Comparison of ENCODE assay signal across 23 cellular contexts in genomic region chr20:24962510-24962909, GRCh38. TPM values are rescaled to one million over a fixed set of nuclear protein-coding genes. Genes with fewer than 3 reads are reported as not detected.
DNase-seq lines count a peak whose midpoint lies in the region; ATAC-seq and TF ChIP-seq lines count a peak whose summit lies in the region.
"Had no signal": no experiment of that assay in that cellular context is flagged by ENCODE, and none has a peak within 500 bp of the region (broad histone marks: within the 10 kb centered on the region; RNA-seq: fewer than 3 reads in every experiment).

No MANE protein-coding gene starts in this region.

- TF ChIP-seq EP300 in upper lobe of left lung (IDR thresholded peaks at IDR 0.05) = no peak

- no peaks in the 10 kb centered on the region for H3K27me3 ChIP-seq in CD8-positive, alpha-beta memory T cell (ENCODE audit: insufficient read depth, low read length, poor library complexity, severe bottlenecking)
- H3K27me3 ChIP-seq in upper lobe of left lung = no peaks in the 10 kb centered on the region
- H3K27me3 ChIP-seq: heart right ventricle, left lung had no signal

- H3K27me3 Mint-ChIP-seq in CD8-positive, alpha-beta memory T cell = peaks cover 0 to 2% of the 10 kb centered on the region in 2 donors
- no peaks in the 10 kb centered on the region for H3K27me3 Mint-ChIP-seq in activated CD8-positive, alpha-beta T cell treated with anti-CD3 and anti-CD28 coated beads for 36 hours
- H3K27me3 Mint-ChIP-seq in stimulated activated naive B cell treated with anti-CD40 and anti-IgM and Interleukin-4, amounts not matched to agents 10 μg/mL and 1 μg/mL and 100 μg/mL, for 72 hours = no peaks in the 10 kb centered on the region
- H3K27me3 Mint-ChIP-seq: brain had no signal

- WGBS in upper lobe of left lung, 2 donors = 83 to 87% methylated on average over 6 of the region's 6 CpGs

- TF ChIP-seq POLR2A in upper lobe of left lung (IDR thresholded peaks at IDR 0.05) = no peak

- H3K9me3 Mint-ChIP-seq in CD8-positive, alpha-beta memory T cell = no peaks in the 10 kb centered on the region
- H3K9me3 Mint-ChIP-seq in activated CD8-positive, alpha-beta T cell treated with anti-CD3 and anti-CD28 coated beads for 36 hours = no peaks in the 10 kb centered on the region
- no peaks in the 10 kb centered on the region for H3K9me3 Mint-ChIP-seq in stimulated activated naive B cell treated with anti-CD40 and anti-IgM and Interleukin-4, amounts not matched to agents 10 μg/mL and 1 μg/mL and 100 μg/mL, for 72 hours
- H3K9me3 Mint-ChIP-seq: brain, mesothelial cell of epicardium had no signal

- DNase-seq in CD8-positive, alpha-beta memory T cell = peak in 1 of 5 donors; percentile 11
- peak; percentile 80 for DNase-seq in G401 (ENCODE audit: low spot score)
- no peak for DNase-seq in activated CD8-positive, alpha-beta T cell treated with anti-CD3 and anti-CD28 coated beads for 36 hours
- peak; percentile 5 for DNase-seq in mucosa of gallbladder (ENCODE audit: low spot score)
- no peak for DNase-seq in stimulated activated naive B cell treated with anti-CD40 and anti-IgM and Interleukin-4, amounts not matched to agents 10 μg/mL and 1 μg/mL and 100 μg/mL, for 72 hours
- no peak for DNase-seq in foreskin fibroblast
- DNase-seq in NCI-H1417 treated with DMSO at 0.1 percent for 48 hours (lab: John Stamatoyannopoulos, UW) = no peak
- no peak for DNase-seq in upper lobe of left lung
- DNase-seq: activated CD4-positive, alpha-beta T cell treated with anti-CD3 and anti-CD28 coated beads, Interleukin-2, amount 50 U/mL, for 1 hour; cortex of kidney; heart right ventricle; Kasumi-1; left lung; NCI-H2081; NCI-H510A treated with DMSO at 0.1 percent for 48 hours; small intestine; stimulated activated CD4-positive, alpha-beta T cell treated with anti-CD3 and anti-CD28 coated beads, Interleukin-4, amount 100 ng/mL, for 1 hour had no signal

- H3K4me1 ChIP-seq in CD8-positive, alpha-beta memory T cell (ENCODE audit: insufficient read depth, low read length) = peaks cover 77% of the 10 kb centered on the region
- H3K4me1 ChIP-seq in upper lobe of left lung = no peaks in the 10 kb centered on the region
- H3K4me1 ChIP-seq: HAP-1, heart right ventricle, left lung, prostate gland had no signal

- CTCF ChIA-PET in CD8-positive, alpha-beta memory T cell (lab: Charles Lee) = interaction anchor here (2.3 kb wide), 1 partner anchor 31 kb away, joined by 15 read pairs; no protein-coding TSS in a partner anchor
- CTCF ChIA-PET in activated CD8-positive, alpha-beta T cell treated with anti-CD3 and anti-CD28 coated beads for 36 hours (lab: Charles Lee) = interaction anchor here (1.0 kb wide), 1 partner anchor 32 kb away, joined by 3 read pairs; no protein-coding TSS in a partner anchor

- in situ Hi-C loops in G401 (cut with HindIII; ENCODE audit: low sequenced_read_pairs) = no loop called here

- H3K36me3 ChIP-seq in CD8-positive, alpha-beta memory T cell (ENCODE audit: insufficient read depth, low read length) = peaks cover 58% of the 10 kb centered on the region
- peaks cover 24 to 98% (median 78%) of the 10 kb centered on the region in 4 donors for H3K36me3 ChIP-seq in upper lobe of left lung
- H3K36me3 ChIP-seq: prostate gland had no signal

- ATAC-seq in activated CD8-positive, alpha-beta T cell treated with anti-CD3 and anti-CD28 coated beads for 36 hours = no peak
- no peak for ATAC-seq in stimulated activated naive B cell treated with anti-CD40 and anti-IgM and Interleukin-4, amounts not matched to agents 10 μg/mL and 1 μg/mL and 100 μg/mL, for 72 hours (replicated peaks)
- no peak for ATAC-seq in upper lobe of left lung (ENCODE audit: low FRiP score in 2 of 2)
- ATAC-seq: heart right ventricle, left lung had no signal

- POLR2A ChIA-PET in CD8-positive, alpha-beta memory T cell (lab: Charles Lee) = interaction anchor here (1.0 kb wide), 1 partner anchor 26 kb away, joined by 3 read pairs; no protein-coding TSS in a partner anchor
- POLR2A ChIA-PET in activated CD8-positive, alpha-beta T cell treated with anti-CD3 and anti-CD28 coated beads for 36 hours (lab: Charles Lee) = no interaction called here

- peaks cover 75 to 96% (median 86%) of the 10 kb centered on the region in 3 donors for H3K4me1 Mint-ChIP-seq in CD8-positive, alpha-beta memory T cell
- H3K4me1 Mint-ChIP-seq in activated CD8-positive, alpha-beta T cell treated with anti-CD3 and anti-CD28 coated beads for 36 hours (ENCODE audit: low read depth) = peaks cover 40% of the 10 kb centered on the region
- peaks cover 11 to 16% of the 10 kb centered on the region in 2 donors for H3K4me1 Mint-ChIP-seq in stimulated activated naive B cell treated with anti-CD40 and anti-IgM and Interleukin-4, amounts not matched to agents 10 μg/mL and 1 μg/mL and 100 μg/mL, for 72 hours
- H3K4me1 Mint-ChIP-seq: mesothelial cell of epicardium had no signal

- H3K4me3 ChIP-seq in CD8-positive, alpha-beta memory T cell (ENCODE audit: low read length) = no peak overlapping the region
- H3K4me3 ChIP-seq in foreskin fibroblast (ENCODE audit: low read depth in 1 of 2, low read length in 2 of 2) (no peak overlapping the region), upper lobe of left lung (no peak overlapping the region)
- H3K4me3 ChIP-seq: HAP-1, heart right ventricle, left lung, prostate gland had no signal

- no peaks in the 10 kb centered on the region for H3K9me3 ChIP-seq in CD8-positive, alpha-beta memory T cell (ENCODE audit: low read length)
- H3K9me3 ChIP-seq in upper lobe of left lung = no peaks in the 10 kb centered on the region
- H3K9me3 ChIP-seq: HAP-1, heart right ventricle, left lung, prostate gland had no signal

- peak overlapping the region in 5 of 7 donors; percentile 44 to 92 (median 79) for H3K4me3 Mint-ChIP-seq in CD8-positive, alpha-beta memory T cell
- H3K4me3 Mint-ChIP-seq in activated CD8-positive, alpha-beta T cell treated with anti-CD3 and anti-CD28 coated beads for 36 hours = no peak overlapping the region
- H3K4me3 Mint-ChIP-seq in stimulated activated naive B cell treated with anti-CD40 and anti-IgM and Interleukin-4, amounts not matched to agents 10 μg/mL and 1 μg/mL and 100 μg/mL, for 72 hours = no peak overlapping the region
- H3K4me3 Mint-ChIP-seq: brain, mesothelial cell of epicardium had no signal

- peak overlapping the region; percentile 90 for H3K27ac ChIP-seq in CD8-positive, alpha-beta memory T cell (ENCODE audit: low read depth, low read length)
- peak overlapping the region in 1 of 4 donors; percentile 68 for H3K27ac ChIP-seq in upper lobe of left lung
- H3K27ac ChIP-seq: left lung, prostate gland had no signal

- peak overlapping the region; percentile 97 to 100 (median 99) for H3K27ac Mint-ChIP-seq in CD8-positive, alpha-beta memory T cell
- peak overlapping the region; percentile 79 for H3K27ac Mint-ChIP-seq in activated CD8-positive, alpha-beta T cell treated with anti-CD3 and anti-CD28 coated beads for 36 hours
- H3K27ac Mint-ChIP-seq in stimulated activated naive B cell treated with anti-CD40 and anti-IgM and Interleukin-4, amounts not matched to agents 10 μg/mL and 1 μg/mL and 100 μg/mL, for 72 hours = no peak overlapping the region
- H3K27ac Mint-ChIP-seq: mesothelial cell of epicardium had no signal

- no peak for TF ChIP-seq CTCF in activated CD8-positive, alpha-beta T cell treated with anti-CD3 and anti-CD28 coated beads for 36 hours (IDR thresholded peaks at IDR 0.05)
- TF ChIP-seq CTCF in foreskin fibroblast (IDR thresholded peaks at IDR 0.05; ENCODE audit: low read depth, low read length) = no peak
- no peak for TF ChIP-seq CTCF in upper lobe of left lung (IDR thresholded peaks at IDR 0.05)

- peaks cover 32 to 96% (median 40%) of the 10 kb centered on the region in 3 donors for H3K36me3 Mint-ChIP-seq in CD8-positive, alpha-beta memory T cell
- peaks cover 55% of the 10 kb centered on the region for H3K36me3 Mint-ChIP-seq in activated CD8-positive, alpha-beta T cell treated with anti-CD3 and anti-CD28 coated beads for 36 hours (ENCODE audit: low read depth)
- peaks cover 71 to 75% of the 10 kb centered on the region in 2 donors for H3K36me3 Mint-ChIP-seq in stimulated activated naive B cell treated with anti-CD40 and anti-IgM and Interleukin-4, amounts not matched to agents 10 μg/mL and 1 μg/mL and 100 μg/mL, for 72 hours

- intact Hi-C loops in activated CD8-positive, alpha-beta T cell treated with anti-CD3 and anti-CD28 coated beads for 36 hours (cut with micrococcal nuclease) = no loop called here

RNA-seq across cellular contexts. Expression of gene CST7, which starts 13.4 kb away (rescaled TPM):
- 100 to 1,000 TPM; 124 to 131 TPM for total RNA-seq in CD8-positive, alpha-beta memory T cell
- 889 TPM for polyA plus RNA-seq in CD8-positive, alpha-beta memory T cell
- not detected in 2 replicates for total RNA-seq in G401 (2014; rRNA removed; shearing (Covaris generic))
- 10 to 100 TPM; 48.5 to 49.3 TPM for total RNA-seq in activated CD8-positive, alpha-beta T cell treated with anti-CD3 and anti-CD28 coated beads for 36 hours
- total RNA-seq in mucosa of gallbladder = 4.3 TPM
- total RNA-seq in upper lobe of left lung = 10 to 100 TPM in 5 of 6 donors, not detected in 1; 13.7 to 28.3 (median 15.4) TPM
- total RNA-seq: endothelial cell of umbilical vein, mesothelial cell of epicardium, urinary bladder had no signal
- polyA plus RNA-seq: endothelial cell of umbilical vein had no signal

RNA-seq across cellular contexts. Expression of gene APMAP, which starts 30.0 kb away (rescaled TPM):
- 10 to 100 TPM; 82.5 to 83.6 TPM for total RNA-seq in CD8-positive, alpha-beta memory T cell
- polyA plus RNA-seq in CD8-positive, alpha-beta memory T cell = 228 TPM
- total RNA-seq in G401 (2014; rRNA removed; shearing (Covaris generic)) = 94.6 and 98.6 TPM in 2 replicates
- 10 to 100 TPM; 36.7 to 40.0 TPM for total RNA-seq in activated CD8-positive, alpha-beta T cell treated with anti-CD3 and anti-CD28 coated beads for 36 hours
- total RNA-seq in mucosa of gallbladder = 68.8 TPM
- total RNA-seq in upper lobe of left lung = 10 to 100 TPM; 31.4 to 80.1 (median 55.5) TPM

Comparison
In these comparisons a context has a peak if more than half of its experiments do, and no peak if none do; other contexts are left out.
1. DNase-seq: peak in G401 (single experiment) and mucosa of gallbladder (single experiment); none in activated CD8-positive, alpha-beta T cell treated with anti-CD3 and anti-CD28 coated beads for 36 hours (single experiment), stimulated activated naive B cell treated with anti-CD40 and anti-IgM and Interleukin-4, amounts not matched to agents 10 μg/mL and 1 μg/mL and 100 μg/mL, for 72 hours (single experiment), foreskin fibroblast (0 of 2), NCI-H1417 treated with DMSO at 0.1 percent for 48 hours (single experiment) and upper lobe of left lung (0 of 2).
2. H3K4me3 Mint-ChIP-seq: peak in CD8-positive, alpha-beta memory T cell (5 of 7); none in activated CD8-positive, alpha-beta T cell treated with anti-CD3 and anti-CD28 coated beads for 36 hours (single experiment) and stimulated activated naive B cell treated with anti-CD40 and anti-IgM and Interleukin-4, amounts not matched to agents 10 μg/mL and 1 μg/mL and 100 μg/mL, for 72 hours (0 of 2).